In the genomic region with DNA sequence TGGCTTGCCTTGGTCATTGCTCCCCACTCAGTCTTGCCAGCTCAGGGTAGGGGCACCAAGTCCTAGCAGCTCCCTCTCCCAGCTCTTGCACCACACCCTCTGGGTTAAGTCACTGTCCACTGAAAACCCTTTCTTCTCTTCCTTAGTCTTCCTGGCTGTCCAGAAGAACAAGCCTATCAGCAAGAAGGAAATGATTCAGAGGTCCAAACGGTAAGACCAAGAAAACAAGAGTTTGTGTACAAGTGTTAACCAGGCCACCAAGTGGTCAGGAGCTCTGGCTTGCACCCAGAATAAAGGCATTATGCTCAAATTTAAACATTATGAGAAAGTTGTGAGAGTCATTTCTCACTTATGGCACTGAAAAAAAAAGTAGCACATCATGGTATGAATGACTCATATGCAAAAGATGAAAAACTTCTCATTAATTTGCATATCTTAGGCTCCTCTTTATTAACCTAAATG, we compare ENCODE assay signal across 8 cellular contexts. TPM values are rescaled to one million over a fixed set of nuclear protein-coding genes. Genes with fewer than 3 reads are reported as not detected.
"Had no signal": no experiment of that assay in that cellular context is flagged by ENCODE, and none has a peak within 500 bp of the region (broad histone marks: within the 10 kb centered on the region; RNA-seq: fewer than 3 reads in every experiment).

No MANE protein-coding gene starts in this region.

RNA-seq across cellular contexts. Expression of a gene that starts 32.5 kb away (rescaled TPM):
- total RNA-seq: astrocyte, cardiac septum, esophagus muscularis mucosa, kidney epithelial cell, left ventricle myocardium superior, natural killer cell, tibial nerve had no signal
- polyA plus RNA-seq: adipose tissue had no signal
